19 cellular contexts compared by ENCODE assay signal in genomic region chr4:184136525-184136924, GRCh38.
A peak's percentile ranks its signal among the peaks of the same experiment; 100 is the strongest.
DNase-seq lines count a peak whose midpoint lies in the region; ATAC-seq, FAIRE-seq and TF ChIP-seq lines count a peak whose summit lies in the region.
"Had no signal": no experiment of that assay in that cellular context is flagged by ENCODE, and none has a peak within 500 bp of the region (broad histone marks: within the 10 kb centered on the region; RNA-seq: fewer than 3 reads in every experiment).

No MANE protein-coding gene starts in this region.

- no peak overlapping the region for H2BK120ac ChIP-seq in mesendoderm (ENCODE audit: low read depth, low read length)

- no peak for TF ChIP-seq RAD21 in HepG2 (CRISPR knock-in tag; IDR thresholded peaks at IDR 0.05)

- TF ChIP-seq EP300 in HepG2 (IDR thresholded peaks at IDR 0.05; ENCODE audit: low read depth in 2 of 2, low read length in 2 of 2) (no peak), HepG2 (CRISPR knock-in tag; IDR thresholded peaks at IDR 0.05; ENCODE audit: borderline replicate concordance) (no peak)

- H3K23ac ChIP-seq in mesendoderm (ENCODE audit: low read length), result no peak overlapping the region

- no peak overlapping the region for H4K5ac ChIP-seq in mesendoderm (ENCODE audit: low read length)

- CTCF ChIA-PET in HepG2 (lab: Yijun Ruan, JAX; ENCODE audit: low intra/inter-chr PET ratio, low total read pairs) (no interaction called here), HEK293 (lab: Yijun Ruan, JAX) (no interaction called here), PC-3 (lab: Charles Lee) (no interaction called here)
- CTCF ChIA-PET in CD8-positive, alpha-beta T cell (lab: Charles Lee), result no interaction called here

- H4K20me1 ChIP-seq in HepG2 (ENCODE audit: insufficient read depth, low read length) (no peaks in the 10 kb centered on the region), PC-3 (ENCODE audit: low read length) (no peaks in the 10 kb centered on the region)

- H3K4me1 ChIP-seq in HepG2 (ENCODE audit: insufficient read depth, low read length) (no peaks in the 10 kb centered on the region), right lobe of liver (no peaks in the 10 kb centered on the region), HEK293 (ENCODE audit: control insufficient read depth, insufficient read depth, low read length) (no peaks in the 10 kb centered on the region), mesendoderm (ENCODE audit: control insufficient read depth, low read depth, low read length) (no peaks in the 10 kb centered on the region), PC-3 (ENCODE audit: insufficient read depth, low read length) (no peaks in the 10 kb centered on the region)
- no peaks in the 10 kb centered on the region for H3K4me1 ChIP-seq in CD8-positive, alpha-beta T cell (ENCODE audit: insufficient read depth, low read length)
- H3K4me1 ChIP-seq: Caco-2 had no signal

- H2AFZ ChIP-seq in HepG2 (ENCODE audit: low read length) (no peak overlapping the region), PC-3 (ENCODE audit: low read length) (no peak overlapping the region)

- no peak overlapping the region for H3K4ac ChIP-seq in mesendoderm (ENCODE audit: low read depth, low read length)

- H3K56ac ChIP-seq in mesendoderm (ENCODE audit: low read length), result no peak overlapping the region

- H3K4me3 ChIP-seq in HepG2 (replicated peaks in 1 of 3; ENCODE audit: insufficient read depth in 1 of 3, low read depth in 2 of 3, low read length in 3 of 3), result no peak overlapping the region
- H3K4me3 ChIP-seq in right lobe of liver, result no peak overlapping the region
- H3K4me3 ChIP-seq in HEK293 (ENCODE audit: low read depth, low read length), result no peak overlapping the region
- H3K4me3 ChIP-seq in mesendoderm (ENCODE audit: low read length), result no peak overlapping the region
- no peak overlapping the region for H3K4me3 ChIP-seq in CD8-positive, alpha-beta T cell (ENCODE audit: low read depth, low read length)
- H3K4me3 ChIP-seq in PC-3 (ENCODE audit: low read length), result no peak overlapping the region

- in situ Hi-C loops in HepG2 (cut with HindIII; ENCODE audit: extremely low pct_ligation_motif_present, low pct_unique_long_range_greater_than_20kb), result no loop called here

- H3K4me2 ChIP-seq in HepG2 (ENCODE audit: low read depth, low read length), result no peak overlapping the region
- no peak overlapping the region for H3K4me2 ChIP-seq in mesendoderm (ENCODE audit: low read length)
- H3K4me2 ChIP-seq in PC-3 (ENCODE audit: low read length), result no peak overlapping the region

- no peak overlapping the region for H3K27ac Mint-ChIP-seq in CD8-positive, alpha-beta T cell
- H3K27ac Mint-ChIP-seq: CD4-positive, alpha-beta memory T cell; HFFc6 had no signal

- 2% methylated on average over 1 of the region's 1 CpG for WGBS in HepG2 (ENCODE audit: low lambda C conversion rate)
- 45% methylated on average over 1 of the region's 1 CpG for WGBS in right lobe of liver (ENCODE audit: insufficient coverage, low coverage, low lambda C conversion rate, missing lambda C conversion rate)
- WGBS in mesendoderm (ENCODE audit: extremely low coverage, insufficient coverage, low lambda C conversion rate), result no CpG with 5 or more reads among the region's 1 CpG

- H3K27me3 Mint-ChIP-seq in CD8-positive, alpha-beta T cell (ENCODE audit: low read depth), result peaks cover 18% of the 10 kb centered on the region

- H3K79me2 ChIP-seq in HepG2 (ENCODE audit: insufficient read depth, low read length) (no peaks in the 10 kb centered on the region), mesendoderm (ENCODE audit: control insufficient read depth, insufficient read depth, low read length) (no peaks in the 10 kb centered on the region), PC-3 (ENCODE audit: low read length) (no peaks in the 10 kb centered on the region)

- H3F3A ChIP-seq in PC-3 (ENCODE audit: low read length, unreplicated experiment), result no peaks in the 10 kb centered on the region

- no peaks in the 10 kb centered on the region for H3K9me2 ChIP-seq in PC-3 (replicated peaks; ENCODE audit: low read length)

- ATAC-seq in HepG2, result no peak
- no peak for ATAC-seq in right lobe of liver
- no peak for ATAC-seq in CD8-positive, alpha-beta T cell
- ATAC-seq in PC-3, result no peak
- ATAC-seq in HG02678 (IDR thresholded peaks at IDR 0.05; ENCODE audit: unreplicated experiment), result no peak

- H3K36me3 Mint-ChIP-seq in CD8-positive, alpha-beta T cell, result no peaks in the 10 kb centered on the region

- no peak for FAIRE-seq in HepG2 (lab: Jason Lieb, UNC)
- FAIRE-seq: G401.6, GM12892, H1 had no signal

- no peaks in the 10 kb centered on the region for H3K36me3 ChIP-seq in HepG2 (replicated peaks in 1 of 2; ENCODE audit: control insufficient read depth in 1 of 2, insufficient read depth in 2 of 2, low read length in 2 of 2)
- no peaks in the 10 kb centered on the region for H3K36me3 ChIP-seq in right lobe of liver
- no peaks in the 10 kb centered on the region for H3K36me3 ChIP-seq in HEK293 (ENCODE audit: control insufficient read depth in 2 of 2, insufficient read depth in 1 of 2, low read length in 2 of 2)
- no peaks in the 10 kb centered on the region for H3K36me3 ChIP-seq in mesendoderm (ENCODE audit: control insufficient read depth, insufficient read depth, low read length)
- H3K36me3 ChIP-seq in CD8-positive, alpha-beta T cell (ENCODE audit: insufficient read depth, low read length), result no peaks in the 10 kb centered on the region
- no peaks in the 10 kb centered on the region for H3K36me3 ChIP-seq in PC-3 (ENCODE audit: low read depth, low read length)

- no peaks in the 10 kb centered on the region for H3K4me1 Mint-ChIP-seq in CD8-positive, alpha-beta T cell (ENCODE audit: low read depth)
- H3K4me1 Mint-ChIP-seq: CD4-positive, alpha-beta memory T cell had no signal

- no peak overlapping the region for H2BK15ac ChIP-seq in mesendoderm (replicated peaks; ENCODE audit: low read depth)

- DNase-seq in HepG2 (ENCODE audit: low spot score) (no peak), right lobe of liver (no peak), OCI-M1 (lab: John Stamatoyannopoulos, UW) (peak; percentile 7), mesendoderm (peak; percentile 16), PC-3 (no peak)
- DNase-seq in CD8-positive, alpha-beta T cell, result no peak
- DNase-seq: C1 segment of cervical spinal cord; Caco-2; CD4-positive, alpha-beta memory T cell; DMS153; DND-41; H7; HCEC 1CT; HFFc6 had no signal

- POLR2A ChIA-PET in HepG2 (lab: Yijun Ruan, JAX) (no interaction called here), HEK293 (lab: Yijun Ruan, JAX) (no interaction called here), PC-3 (lab: Charles Lee; ENCODE audit: unreplicated experiment) (no interaction called here)
- POLR2A ChIA-PET in CD8-positive, alpha-beta T cell (lab: Charles Lee), result no interaction called here

- TF ChIP-seq POLR2A in HepG2 (IDR thresholded peaks at IDR 0.05; ENCODE audit: insufficient read depth in 1 of 2, low read depth in 2 of 2, low read length in 2 of 2), result no peak
- TF ChIP-seq POLR2A in right lobe of liver (IDR thresholded peaks at IDR 0.05), result no peak

- H3K27me3 ChIP-seq in HepG2 (ENCODE audit: control insufficient read depth in 1 of 2, insufficient read depth in 2 of 2, low read length in 2 of 2) (no peaks in the 10 kb centered on the region), right lobe of liver (no peaks in the 10 kb centered on the region), mesendoderm (ENCODE audit: insufficient read depth, low read length, poor library complexity) (no peaks in the 10 kb centered on the region), PC-3 (ENCODE audit: low read length) (no peaks in the 10 kb centered on the region)
- no peaks in the 10 kb centered on the region for H3K27me3 ChIP-seq in CD8-positive, alpha-beta T cell (ENCODE audit: insufficient read depth, low read length)

- TF ChIP-seq CTCF in HepG2 (CRISPR knock-in tag; IDR thresholded peaks at IDR 0.05), result no peak
- TF ChIP-seq CTCF in right lobe of liver (IDR thresholded peaks at IDR 0.05), result no peak
- TF ChIP-seq CTCF in HEK293 (tag by site-specific recombination; IDR thresholded peaks at IDR 0.05), result no peak
- no peak for TF ChIP-seq CTCF in CD8-positive, alpha-beta T cell (IDR thresholded peaks at IDR 0.05)
- TF ChIP-seq CTCF in PC-3 (conservative IDR thresholded peaks at IDR 0.05; ENCODE audit: low read depth, low read length), result no peak

- no peak overlapping the region for H4K8ac ChIP-seq in mesendoderm (ENCODE audit: low read depth, low read length)

- H3K9me3 Mint-ChIP-seq in CD8-positive, alpha-beta T cell, result peaks cover 14% of the 10 kb centered on the region

- H2BK5ac ChIP-seq in mesendoderm (ENCODE audit: low read length), result no peak overlapping the region

- BruUV-seq in HepG2 (replicated peaks; lab: Mats Ljungman, UMichigan) (no TSS peak), PC-3 (replicated peaks; lab: Mats Ljungman, UMichigan) (no TSS peak)

- H2AK5ac ChIP-seq in mesendoderm (ENCODE audit: low read length), result no peak overlapping the region

- H3K18ac ChIP-seq in mesendoderm (ENCODE audit: low read length), result no peak overlapping the region

- no peak overlapping the region for H3K4me3 Mint-ChIP-seq in CD8-positive, alpha-beta T cell
- H3K4me3 Mint-ChIP-seq: CD4-positive, alpha-beta memory T cell; HFFc6 had no signal

- intact Hi-C loops in HepG2 (cut with micrococcal nuclease; ENCODE audit: unreplicated experiment) (no loop called here), right lobe of liver (cut with DNase I) (no loop called here), PC-3 (cut with micrococcal nuclease) (no loop called here)
- intact Hi-C loops in CD8-positive, alpha-beta T cell (cut with DNase I, micrococcal nuclease), result no loop called here

- H3K27ac ChIP-seq in HepG2 (ENCODE audit: extremely low read length, insufficient read depth, low read length) (no peak overlapping the region), right lobe of liver (no peak overlapping the region), HEK293 (ENCODE audit: extremely low read depth, low read depth, low read length) (no peak overlapping the region), mesendoderm (ENCODE audit: low read depth, low read length) (no peak overlapping the region), PC-3 (ENCODE audit: low read length) (no peak overlapping the region)
- H3K27ac ChIP-seq in CD8-positive, alpha-beta T cell (ENCODE audit: low read depth, low read length), result no peak overlapping the region

- no peaks in the 10 kb centered on the region for H3K79me1 ChIP-seq in mesendoderm (ENCODE audit: low read length)

- H3K9ac ChIP-seq in HepG2 (ENCODE audit: insufficient read depth, low read depth, low read length) (no peak overlapping the region), mesendoderm (ENCODE audit: low read length) (no peak overlapping the region), PC-3 (ENCODE audit: low read length) (no peak overlapping the region)

- H3K9me3 ChIP-seq in HepG2 (ENCODE audit: low read length) (peaks cover 10% of the 10 kb centered on the region), right lobe of liver (peaks cover 0 to 3% (median 0%) of the 10 kb centered on the region in 4 donors), HEK293 (ENCODE audit: control insufficient read depth, insufficient read depth, low read depth, low read length) (no peaks in the 10 kb centered on the region), PC-3 (ENCODE audit: low read length) (no peaks in the 10 kb centered on the region)
- H3K9me3 ChIP-seq in CD8-positive, alpha-beta T cell (ENCODE audit: low read length), result no peaks in the 10 kb centered on the region

TF ChIP-seq in HepG2, 621 proteins besides CTCF, POLR2A, EP300 and RAD21 (continues in another document):
- TF ChIP-seq ZNF317 (CRISPR knock-in tag; IDR thresholded peaks at IDR 0.05), result peak; percentile 99

TF ChIP-seq in HEK293, 187 proteins besides CTCF, POLR2A, EP300 and RAD21 (continues in another document):
- peak; percentile 96 for TF ChIP-seq SETDB1 (IDR thresholded peaks at IDR 0.05; ENCODE audit: insufficient read length, low read length)

Comparison
In these comparisons a context has a peak if more than half of its experiments do, and no peak if none do; other contexts are left out.
1. DNase-seq: peak in OCI-M1 (single experiment) and mesendoderm (single experiment); none in HepG2 (single experiment), right lobe of liver (0 of 3), CD8-positive, alpha-beta T cell (0 of 7) and PC-3 (single experiment).
2. Of the 63 proteins assayed by ChIP-seq in both HepG2 and HEK293: peak only in HepG2: none; only in HEK293: SETDB1; in both: none; in neither: 62.